Comparison of ENCODE assay signal across 24 cellular contexts in the genomic region with DNA sequence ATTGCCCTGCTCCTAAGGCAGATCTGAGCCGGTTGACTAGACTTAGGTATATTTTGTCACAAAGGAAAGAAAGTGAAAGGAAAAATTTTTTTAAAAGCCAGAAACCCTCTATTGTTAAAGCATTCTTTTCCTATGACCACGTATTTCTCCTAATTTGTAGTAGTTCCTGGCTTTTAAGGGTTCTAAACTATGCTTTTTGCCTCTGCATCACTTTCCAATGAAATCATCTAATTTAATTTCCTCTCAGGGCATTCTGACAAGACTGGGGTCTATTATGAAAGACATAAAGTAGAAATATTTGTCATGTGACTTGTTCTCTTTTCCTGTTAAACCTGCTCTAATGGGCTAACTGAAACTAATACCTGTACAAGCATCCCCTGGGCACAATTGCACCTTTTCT.
"Had no signal": no experiment of that assay in that cellular context is flagged by ENCODE, and none has a peak within 500 bp of the region (broad histone marks: within the 10 kb centered on the region; RNA-seq: fewer than 3 reads in every experiment).

No MANE protein-coding gene starts in this region.

- H3K27ac ChIP-seq: adrenal gland, ascending aorta, colonic mucosa, dorsolateral prefrontal cortex, epithelial cell of prostate, lower lobe of right lung, prostate gland, thyroid gland had no signal

- H3K4me1 ChIP-seq: adrenal gland, ascending aorta, colonic mucosa, lower lobe of right lung, prostate gland, thyroid gland had no signal

- H3K4me3 ChIP-seq: adrenal gland, ascending aorta, colonic mucosa, dorsolateral prefrontal cortex, lower lobe of right lung, prostate gland, thyroid gland had no signal

- H3K27me3 Mint-ChIP-seq: activated naive CD8-positive, alpha-beta T cell; effector memory CD8-positive, alpha-beta T cell; naive B cell; stimulated activated naive CD8-positive, alpha-beta T cell treated with anti-CD3 and anti-CD28 coated beads, Interleukin-15, Interleukin-2, amounts not matched to agents 100 ng/mL and 50 ng/mL, for 24 hours had no signal

- ATAC-seq: activated T-cell treated with anti-CD3 and anti-CD28 coated beads, Interleukin-2, amount 50 U/mL, for 4 hours; effector memory CD8-positive, alpha-beta T cell; left lobe of liver; lower lobe of right lung; right cardiac atrium; WTC11 had no signal

- H3K4me3 Mint-ChIP-seq: activated naive CD8-positive, alpha-beta T cell; activated T-cell treated with anti-CD3 and anti-CD28 coated beads, Interleukin-2, amount 50 U/mL, for 4 hours; effector memory CD8-positive, alpha-beta T cell; naive B cell; stimulated activated naive CD8-positive, alpha-beta T cell treated with anti-CD3 and anti-CD28 coated beads, Interleukin-15, Interleukin-2, amounts not matched to agents 100 ng/mL and 50 ng/mL, for 24 hours; WTC11 had no signal

- H3K36me3 ChIP-seq: adrenal gland, ascending aorta, colonic mucosa, lower lobe of right lung, prostate gland, thyroid gland had no signal

- H3K9me3 Mint-ChIP-seq: effector memory CD8-positive, alpha-beta T cell had no signal

- H3K27me3 ChIP-seq: adrenal gland, ascending aorta, colonic mucosa, dorsolateral prefrontal cortex, thyroid gland had no signal

- H3K36me3 Mint-ChIP-seq: activated naive CD8-positive, alpha-beta T cell; naive B cell had no signal

- H3K27ac Mint-ChIP-seq: activated naive CD8-positive, alpha-beta T cell; activated T-helper 2 cell treated with anti-CD3 and anti-CD28 coated beads, Interferon-gamma antibody, Interleukin-2, Interleukin-4, amounts not matched to agents 10 μg/mL and 5 μg/mL and 100 μg/mL, durations not matched to agents 14 hours and 24 hours and 36 hours; effector memory CD8-positive, alpha-beta T cell; naive B cell; stimulated activated naive CD8-positive, alpha-beta T cell treated with anti-CD3 and anti-CD28 coated beads, Interleukin-15, Interleukin-2, amounts not matched to agents 100 ng/mL and 50 ng/mL, for 24 hours; WTC11 had no signal

- H3K9me3 ChIP-seq: ascending aorta, colonic mucosa, lower lobe of right lung, prostate gland, thyroid gland had no signal

- FAIRE-seq: kidney had no signal

- H3K4me1 Mint-ChIP-seq: naive B cell had no signal

- DNase-seq: activated CD8-positive, alpha-beta memory T cell treated with anti-CD3 and anti-CD28 coated beads, Interleukin-2, amount 50 U/mL, for 48 hours; activated naive CD4-positive, alpha-beta T cell; activated T-cell treated with anti-CD3 and anti-CD28 coated beads, Interleukin-2, amount 50 U/mL, for 4 hours; adrenal gland; colonic mucosa; dorsolateral prefrontal cortex; effector memory CD8-positive, alpha-beta T cell; kidney; lower lobe of right lung; mesendoderm; naive B cell; right cardiac atrium; stimulated activated CD4-positive, alpha-beta T cell treated with anti-CD3 and anti-CD28 coated beads, Interleukin-1b, Interleukin-23, amount 100 ng/mL, for 48 hours; substantia nigra; T-helper 9 cell; thyroid gland had no signal
